In genomic region chr16:4465977-4466779, GRCh38 we compare ENCODE assay signal across 11 cellular contexts. TPM values are rescaled to one million over a fixed set of nuclear protein-coding genes. Genes with fewer than 3 reads are reported as not detected.
DNase-seq lines count a peak whose midpoint lies in the region; ATAC-seq lines count a peak whose summit lies in the region.
"Had no signal": no experiment of that assay in that cellular context is flagged by ENCODE, and none has a peak within 500 bp of the region (broad histone marks: within the 10 kb centered on the region; RNA-seq: fewer than 3 reads in every experiment).

No MANE protein-coding gene starts in this region.

- intact Hi-C loops in cardiac septum (cut with DNase I) = no loop called here

- DNase-seq in Kasumi-1 (lab: John Stamatoyannopoulos, UW) (peak; percentile 77 to 90), activated T-cell treated with anti-CD3 and anti-CD28 coated beads for 48 hours (ENCODE audit: low read depth) (peak; percentile 31), cardiac septum (ENCODE audit: low spot score) (peak; percentile 85), COLO668 (lab: John Stamatoyannopoulos, UW; ENCODE audit: unreplicated experiment) (no peak), NCI-H2196 treated with DMSO at 0.1 percent for 48 hours (lab: John Stamatoyannopoulos, UW; ENCODE audit: unreplicated experiment) (no peak)
- peak; percentile 23 to 44 for DNase-seq in stimulated activated CD4-positive, alpha-beta T cell treated with anti-CD3 and anti-CD28 coated beads, Interleukin-4, amount 100 ng/mL, for 4 hours
- DNase-seq: amygdala, gastrocnemius medialis, testis had no signal

- ATAC-seq in GM21381 (IDR thresholded peaks at IDR 0.05; ENCODE audit: unreplicated experiment) (no peak), GM19397 (IDR thresholded peaks at IDR 0.05; ENCODE audit: unreplicated experiment) (no peak)
- ATAC-seq: gastrocnemius medialis had no signal

RNA-seq across cellular contexts. Expression of gene NMRAL1, which starts 8.2 kb away (rescaled TPM):
- 7.3 TPM for total RNA-seq in cardiac septum

RNA-seq across cellular contexts. Expression of gene HMOX2, which starts 10.0 kb away (rescaled TPM):
- total RNA-seq in cardiac septum = 69.1 TPM

RNA-seq across cellular contexts. Expression of gene DNAJA3, which starts 40.5 kb away (rescaled TPM):
- 50.7 TPM for total RNA-seq in cardiac septum

RNA-seq across cellular contexts. Expression of gene CORO7, which starts 49.8 kb away (rescaled TPM):
- 11.9 TPM for total RNA-seq in cardiac septum

Comparison
In these comparisons a context has a peak if more than half of its experiments do, and no peak if none do; other contexts are left out.
1. DNase-seq: peak in Kasumi-1 (2 of 2), activated T-cell treated with anti-CD3 and anti-CD28 coated beads for 48 hours (single experiment), cardiac septum (single experiment) and stimulated activated CD4-positive, alpha-beta T cell treated with anti-CD3 and anti-CD28 coated beads, Interleukin-4, amount 100 ng/mL, for 4 hours (2 of 2); none in COLO668 (single experiment) and NCI-H2196 treated with DMSO at 0.1 percent for 48 hours (single experiment).